In the genomic region with DNA sequence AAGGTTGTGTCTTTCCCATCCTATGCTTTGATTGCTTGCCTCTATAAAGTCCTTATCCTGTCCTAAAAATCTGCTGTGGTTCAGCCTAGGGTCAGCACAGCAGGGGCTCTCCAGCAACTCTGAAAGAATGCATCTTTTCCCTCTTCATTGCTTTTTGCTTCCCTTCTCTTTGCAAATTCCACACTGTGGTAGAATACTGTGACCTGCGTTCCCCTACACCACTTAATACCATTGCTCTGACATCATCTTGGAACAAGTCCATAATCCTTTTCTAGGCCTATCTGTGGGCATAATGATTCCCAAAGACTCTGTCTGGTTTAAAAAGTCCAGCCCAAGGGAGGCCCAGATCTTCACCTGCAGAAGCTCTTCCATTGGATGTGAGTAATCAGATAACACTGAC, we compare ENCODE assay signal across 11 cellular contexts.
A peak's percentile ranks its signal among the peaks of the same experiment; 100 is the strongest.
DNase-seq lines count a peak whose midpoint lies in the region; ATAC-seq, FAIRE-seq and TF ChIP-seq lines count a peak whose summit lies in the region.
"Had no signal": no experiment of that assay in that cellular context is flagged by ENCODE, and none has a peak within 500 bp of the region (broad histone marks: within the 10 kb centered on the region; RNA-seq: fewer than 3 reads in every experiment).

No MANE protein-coding gene starts in this region.

- H3K4me2 ChIP-seq in A549 (no peak overlapping the region), mammary epithelial cell (ENCODE audit: insufficient read depth, low read depth, low read length) (peak overlapping the region; percentile 12)

- H3K4me1 ChIP-seq in A549 (no peaks in the 10 kb centered on the region), mammary epithelial cell (ENCODE audit: insufficient read depth, low read length) (peaks cover 19% of the 10 kb centered on the region), left lung (no peaks in the 10 kb centered on the region)

- H3K4me1 Mint-ChIP-seq in activated T-helper 17 cell treated with anti-CD3 and anti-CD28 coated beads, Interleukin-2, amount 50 U/mL, for 72 hours: no peaks in the 10 kb centered on the region

- H3K36me3 ChIP-seq in mammary epithelial cell (ENCODE audit: insufficient read depth, low read length) (no peaks in the 10 kb centered on the region), left lung (peaks cover 0 to 8% of the 10 kb centered on the region in 2 donors)

- H3K27me3 ChIP-seq in mammary epithelial cell (ENCODE audit: insufficient read depth, low read length) (no peaks in the 10 kb centered on the region), left lung (no peaks in the 10 kb centered on the region)

- POLR2A ChIA-PET in A549 (lab: Yijun Ruan, JAX): no interaction called here

- H4K20me1 ChIP-seq in mammary epithelial cell (ENCODE audit: insufficient read depth, low read length): no peaks in the 10 kb centered on the region

- dilution Hi-C loops in mammary epithelial cell (cut with HindIII; ENCODE audit: low sequenced_read_pairs): no loop called here

- peak in 1 of 2 experiments; percentile 8 for DNase-seq in A549 (ENCODE audit: low read depth in 1 of 2, low spot score in 1 of 2)
- peak; percentile 84 for DNase-seq in HS-5 (ENCODE audit: low read depth)
- DNase-seq in mammary epithelial cell: peak; percentile 64
- no peak for DNase-seq in left lung
- no peak for DNase-seq in NCI-H1092 (lab: John Stamatoyannopoulos, UW)
- no peak for DNase-seq in foreskin melanocyte
- DNase-seq: KG1, NCI-H69 had no signal

- ATAC-seq in A549 (peak; percentile 13 to 71; a peak in 4 of 6 replicates), left lung (peak; percentile 15), HG03460 (IDR thresholded peaks at IDR 0.05; ENCODE audit: unreplicated experiment) (no peak)
- ATAC-seq in activated T-helper 17 cell treated with anti-CD3 and anti-CD28 coated beads, Interleukin-2, amount 50 U/mL, for 72 hours (replicated peaks): no peak

- no TSS peak for BruUV-seq in mammary epithelial cell (replicated peaks; lab: Mats Ljungman, UMichigan)

- no peak overlapping the region for H3K27ac Mint-ChIP-seq in activated T-helper 17 cell treated with anti-CD3 and anti-CD28 coated beads, Interleukin-2, amount 50 U/mL, for 72 hours

- no peak overlapping the region for H3K4me3 ChIP-seq in A549
- no peak overlapping the region for H3K4me3 ChIP-seq in mammary epithelial cell (replicated peaks in 1 of 3; ENCODE audit: insufficient read depth in 1 of 3, low read depth in 2 of 3, low read length in 3 of 3)
- H3K4me3 ChIP-seq in left lung: no peak overlapping the region

- intact Hi-C loops in mammary epithelial cell (cut with micrococcal nuclease) (no loop called here), left lung (cut with DNase I) (no loop called here)

- H3K9me3 Mint-ChIP-seq in activated T-helper 17 cell treated with anti-CD3 and anti-CD28 coated beads, Interleukin-2, amount 50 U/mL, for 72 hours: no peaks in the 10 kb centered on the region

- no peak overlapping the region for H2AFZ ChIP-seq in mammary epithelial cell (ENCODE audit: low read depth, low read length)

- no peaks in the 10 kb centered on the region for H3K79me2 ChIP-seq in mammary epithelial cell (ENCODE audit: insufficient read depth, low read length)

- H3K27ac ChIP-seq in A549 (no peak overlapping the region; a peak in 1 of 6 replicates), mammary epithelial cell (ENCODE audit: insufficient read depth, low read depth, low read length) (no peak overlapping the region), left lung (no peak overlapping the region)
- H3K27ac ChIP-seq: C4-2B had no signal

- CTCF ChIA-PET in A549 (lab: Yijun Ruan, JAX) (interaction anchor here (1.4 to 2.3 kb wide), 4 partner anchors 14 to 337 kb away, joined by 3 to 13 read pairs (median 6); no protein-coding TSS in a partner anchor), mammary epithelial cell (lab: Charles Lee; ENCODE audit: low non-redundant PET) (no interaction called here)

- in situ Hi-C loops in mammary epithelial cell (cut with MboI; ENCODE audit: low sequenced_read_pairs in 2 of 2): no loop called here

- TF ChIP-seq POLR2A in A549 (IDR thresholded peaks at IDR 0.05; ENCODE audit: low read length): no peak

- WGBS in A549 (ENCODE audit: missing lambda C conversion rate): 39% methylated on average over 1 of the region's 1 CpG
- WGBS in mammary epithelial cell (ENCODE audit: low coverage, missing lambda C conversion rate): 0% methylated on average over 1 of the region's 1 CpG

- no peaks in the 10 kb centered on the region for H3K27me3 Mint-ChIP-seq in activated T-helper 17 cell treated with anti-CD3 and anti-CD28 coated beads, Interleukin-2, amount 50 U/mL, for 72 hours

- H3K9ac ChIP-seq in mammary epithelial cell (ENCODE audit: insufficient read depth, low read length): no peak overlapping the region

- TF ChIP-seq RAD21 in A549 (conservative IDR thresholded peaks at IDR 0.05 in 1 of 2, IDR thresholded peaks at IDR 0.05 in 1 of 2): no peak

- TF ChIP-seq EP300 in A549 (IDR thresholded peaks at IDR 0.05): no peak

- no peak for TF ChIP-seq CTCF in A549 (IDR thresholded peaks at IDR 0.05)
- TF ChIP-seq CTCF in mammary epithelial cell (conservative IDR thresholded peaks at IDR 0.05 in 1 of 2, IDR thresholded peaks at IDR 0.05 in 1 of 2; ENCODE audit: extremely low read depth in 1 of 2, insufficient read depth in 1 of 2, low read depth in 1 of 2, low read length in 2 of 2): no peak
- no peak for TF ChIP-seq CTCF in left lung (IDR thresholded peaks at IDR 0.05)

- H3K9me3 ChIP-seq in A549 (no peaks in the 10 kb centered on the region), mammary epithelial cell (replicated peaks; ENCODE audit: insufficient read depth, low read length) (no peaks in the 10 kb centered on the region), left lung (no peaks in the 10 kb centered on the region)

- no peaks in the 10 kb centered on the region for H3K36me3 Mint-ChIP-seq in activated T-helper 17 cell treated with anti-CD3 and anti-CD28 coated beads, Interleukin-2, amount 50 U/mL, for 72 hours (ENCODE audit: low read depth)

- FAIRE-seq in A549 (lab: Jason Lieb, UNC): no peak

- H3K4me3 Mint-ChIP-seq in activated T-helper 17 cell treated with anti-CD3 and anti-CD28 coated beads, Interleukin-2, amount 50 U/mL, for 72 hours: no peak overlapping the region

TF ChIP-seq in A549, 52 proteins besides CTCF, POLR2A, EP300 and RAD21:
- TF ChIP-seq FOXS1 (CRISPR knock-in tag; IDR thresholded peaks at IDR 0.05): no peak
- no peak for TF ChIP-seq RARB (CRISPR knock-in tag; IDR thresholded peaks at IDR 0.05)
- TF ChIP-seq SREBF2 (IDR thresholded peaks at IDR 0.05): no peak
- no peak for TF ChIP-seq HDAC2 (IDR thresholded peaks at IDR 0.05)
- no peak for TF ChIP-seq RFX5 (IDR thresholded peaks at IDR 0.05)
- TF ChIP-seq, protein P1, sequence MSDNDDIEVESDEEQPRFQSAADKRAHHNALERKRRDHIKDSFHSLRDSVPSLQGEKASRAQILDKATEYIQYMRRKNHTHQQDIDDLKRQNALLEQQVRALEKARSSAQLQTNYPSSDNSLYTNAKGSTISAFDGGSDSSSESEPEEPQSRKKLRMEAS (IDR thresholded peaks at IDR 0.05): no peak
- TF ChIP-seq, protein P2, sequence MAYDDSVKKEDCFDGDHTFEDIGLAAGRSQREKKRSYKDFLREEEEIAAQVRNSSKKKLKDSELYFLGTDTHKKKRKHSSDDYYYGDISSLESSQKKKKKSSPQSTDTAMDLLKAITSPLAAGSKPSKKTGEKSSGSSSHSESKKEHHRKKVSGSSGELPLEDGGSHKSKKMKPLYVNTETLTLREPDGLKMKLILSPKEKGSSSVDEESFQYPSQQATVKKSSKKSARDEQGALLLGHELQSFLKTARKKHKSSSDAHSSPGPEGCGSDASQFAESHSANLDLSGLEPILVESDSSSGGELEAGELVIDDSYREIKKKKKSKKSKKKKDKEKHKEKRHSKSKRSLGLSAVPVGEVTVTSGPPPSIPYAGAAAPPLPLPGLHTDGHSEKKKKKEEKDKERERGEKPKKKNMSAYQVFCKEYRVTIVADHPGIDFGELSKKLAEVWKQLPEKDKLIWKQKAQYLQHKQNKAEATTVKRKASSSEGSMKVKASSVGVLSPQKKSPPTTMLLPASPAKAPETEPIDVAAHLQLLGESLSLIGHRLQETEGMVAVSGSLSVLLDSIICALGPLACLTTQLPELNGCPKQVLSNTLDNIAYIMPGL (CRISPR knock-in tag; IDR thresholded peaks at IDR 0.05; ENCODE audit: borderline replicate concordance): no peak
- TF ChIP-seq, protein P3, sequence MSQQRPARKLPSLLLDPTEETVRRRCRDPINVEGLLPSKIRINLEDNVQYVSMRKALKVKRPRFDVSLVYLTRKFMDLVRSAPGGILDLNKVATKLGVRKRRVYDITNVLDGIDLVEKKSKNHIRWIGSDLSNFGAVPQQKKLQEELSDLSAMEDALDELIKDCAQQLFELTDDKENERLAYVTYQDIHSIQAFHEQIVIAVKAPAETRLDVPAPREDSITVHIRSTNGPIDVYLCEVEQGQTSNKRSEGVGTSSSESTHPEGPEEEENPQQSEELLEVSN (IDR thresholded peaks at IDR 0.05; ENCODE audit: borderline replicate concordance, low read depth): no peak

Comparison
In these comparisons a context has a peak if more than half of its experiments do, and no peak if none do; other contexts are left out.
1. ATAC-seq: peak in A549 (2 of 2) and left lung (single experiment); none in activated T-helper 17 cell treated with anti-CD3 and anti-CD28 coated beads, Interleukin-2, amount 50 U/mL, for 72 hours (single experiment) and HG03460 (single experiment).
2. DNase-seq: peak in HS-5 (single experiment) and mammary epithelial cell (single experiment); none in left lung (0 of 2), NCI-H1092 (single experiment) and foreskin melanocyte (single experiment).